ENCODE assay signal across 8 cellular contexts in genomic region chrX:5265324-5265723, GRCh38.
"Had no signal": no experiment of that assay in that cellular context is flagged by ENCODE, and none has a peak within 500 bp of the region (broad histone marks: within the 10 kb centered on the region; RNA-seq: fewer than 3 reads in every experiment).

No MANE protein-coding gene starts in this region.

- H3K27ac ChIP-seq: HL-60 had no signal

- H3K4me1 Mint-ChIP-seq: IgD-negative memory B cell had no signal

- H3K4me3 ChIP-seq: K562 had no signal

- H3K4me3 Mint-ChIP-seq: IgD-negative memory B cell had no signal

- H3K36me3 Mint-ChIP-seq: IgD-negative memory B cell had no signal

- ATAC-seq: HepG2, K562 had no signal

- H3K27ac Mint-ChIP-seq: IgD-negative memory B cell had no signal

- H3K27me3 Mint-ChIP-seq: IgD-negative memory B cell had no signal

- FAIRE-seq: HepG2, HTR-8/SVneo, K562 had no signal

- DNase-seq: IMR-90, KBM-7, KG1 had no signal
